Comparison of ENCODE assay signal across 16 cellular contexts in the genomic region with DNA sequence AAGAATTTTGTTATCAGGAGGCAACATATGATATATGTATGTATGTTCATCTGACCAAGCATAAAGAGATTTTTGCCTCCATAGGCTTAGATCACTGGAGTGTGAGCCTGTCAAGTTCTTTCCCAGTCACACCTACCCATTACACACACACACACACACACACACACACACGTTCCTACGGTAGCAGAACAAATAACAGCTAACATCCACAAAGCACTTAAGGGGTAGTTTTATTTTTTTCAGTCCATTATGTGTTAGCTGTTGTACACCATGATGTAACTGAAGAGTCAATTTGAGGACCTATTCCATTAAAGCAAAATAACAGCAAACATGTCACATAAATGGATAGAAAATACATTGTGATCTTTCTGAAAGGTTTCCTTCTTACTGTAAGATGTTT. TPM values are rescaled to one million over a fixed set of nuclear protein-coding genes. Genes with fewer than 3 reads are reported as not detected.
DNase-seq lines count a peak whose midpoint lies in the region; ATAC-seq, FAIRE-seq and TF ChIP-seq lines count a peak whose summit lies in the region.
"Had no signal": no experiment of that assay in that cellular context is flagged by ENCODE, and none has a peak within 500 bp of the region (broad histone marks: within the 10 kb centered on the region; RNA-seq: fewer than 3 reads in every experiment).

No MANE protein-coding gene starts in this region.

- BruUV-seq in GM12878 (replicated peaks; lab: Mats Ljungman, UMichigan): no TSS peak

- ATAC-seq in activated CD4-positive, alpha-beta T cell treated with anti-CD3 and anti-CD28 coated beads for 36 hours: no peak
- no peak for ATAC-seq in GM12878
- ATAC-seq: body of pancreas, left ventricle myocardium superior had no signal

- H3K4me1 ChIP-seq in GM12878 (ENCODE audit: control insufficient read depth, insufficient read depth, low read length): no peaks in the 10 kb centered on the region
- H3K4me1 ChIP-seq: body of pancreas, SJSA1 had no signal

- CTCF ChIA-PET in activated CD4-positive, alpha-beta T cell treated with anti-CD3 and anti-CD28 coated beads for 36 hours (lab: Charles Lee): no interaction called here
- CTCF ChIA-PET in GM12878 (lab: Yijun Ruan, JAX): interaction anchor here (2.8 kb wide), 1 partner anchor 182 kb away, joined by 16 read pairs; no protein-coding TSS in a partner anchor

- in situ Hi-C loops in GM12878 (cut with MboI): no loop called here

- peaks cover 2 to 16% of the 10 kb centered on the region in 2 experiments; a peak in 2 of 4 replicates for H3K36me3 ChIP-seq in GM12878 (ENCODE audit: control insufficient read depth in 2 of 2, insufficient read depth in 2 of 2, low read length in 1 of 2)

- no peaks in the 10 kb centered on the region for H3K27me3 Mint-ChIP-seq in activated CD4-positive, alpha-beta T cell treated with anti-CD3 and anti-CD28 coated beads for 36 hours
- no peaks in the 10 kb centered on the region for H3K27me3 Mint-ChIP-seq in activated CD4-positive, alpha-beta T cell treated with anti-CD3 and anti-CD28 coated beads, Interleukin-2, amount 10 ng/mL, durations not matched to agents 24 days and 14 days

- H3K4me2 ChIP-seq in GM12878 (ENCODE audit: control insufficient read depth, insufficient read depth): no peak overlapping the region

- H3K4me3 ChIP-seq in GM12878: no peak overlapping the region
- H3K4me3 ChIP-seq: body of pancreas, dorsolateral prefrontal cortex, SJSA1 had no signal

- no peaks in the 10 kb centered on the region for H3K9me3 ChIP-seq in GM12878 (replicated peaks; ENCODE audit: control insufficient read depth, insufficient read depth, low read length)
- H3K9me3 ChIP-seq: body of pancreas, SJSA1 had no signal

- TF ChIP-seq RAD21 in GM12878 (IDR thresholded peaks at IDR 0.05; ENCODE audit: insufficient read depth, low read depth, low read length): no peak

- no peaks in the 10 kb centered on the region for H3K9me3 Mint-ChIP-seq in activated CD4-positive, alpha-beta T cell treated with anti-CD3 and anti-CD28 coated beads for 36 hours (ENCODE audit: low read depth)
- H3K9me3 Mint-ChIP-seq in activated CD4-positive, alpha-beta T cell treated with anti-CD3 and anti-CD28 coated beads, Interleukin-2, amount 10 ng/mL, durations not matched to agents 24 days and 14 days: no peaks in the 10 kb centered on the region
- H3K9me3 Mint-ChIP-seq: nephron progenitor cell had no signal

- H3K27ac Mint-ChIP-seq in activated CD4-positive, alpha-beta T cell treated with anti-CD3 and anti-CD28 coated beads for 36 hours: peak overlapping the region; percentile 52
- no peak overlapping the region for H3K27ac Mint-ChIP-seq in activated CD4-positive, alpha-beta T cell treated with anti-CD3 and anti-CD28 coated beads, Interleukin-2, amount 10 ng/mL, durations not matched to agents 24 days and 14 days
- H3K27ac Mint-ChIP-seq: nephron progenitor cell had no signal

- peaks cover 29% of the 10 kb centered on the region for H3K4me1 Mint-ChIP-seq in activated CD4-positive, alpha-beta T cell treated with anti-CD3 and anti-CD28 coated beads for 36 hours
- peaks cover 23% of the 10 kb centered on the region for H3K4me1 Mint-ChIP-seq in activated CD4-positive, alpha-beta T cell treated with anti-CD3 and anti-CD28 coated beads, Interleukin-2, amount 10 ng/mL, durations not matched to agents 24 days and 14 days

- no peak overlapping the region for H3K4me3 Mint-ChIP-seq in activated CD4-positive, alpha-beta T cell treated with anti-CD3 and anti-CD28 coated beads for 36 hours
- H3K4me3 Mint-ChIP-seq in activated CD4-positive, alpha-beta T cell treated with anti-CD3 and anti-CD28 coated beads, Interleukin-2, amount 10 ng/mL, durations not matched to agents 24 days and 14 days: no peak overlapping the region
- H3K4me3 Mint-ChIP-seq: nephron progenitor cell had no signal

- H3K27ac ChIP-seq in GM12878 (ENCODE audit: control insufficient read depth, insufficient read depth): no peak overlapping the region
- H3K27ac ChIP-seq: body of pancreas, SJSA1 had no signal

- WGBS in GM12878 (ENCODE audit: insufficient coverage, insufficient replicate concordance, low lambda C conversion rate, missing lambda C conversion rate): 93% methylated on average over 2 of the region's 2 CpGs

- intact Hi-C loops in activated CD4-positive, alpha-beta T cell treated with anti-CD3 and anti-CD28 coated beads for 36 hours (cut with DNase I, micrococcal nuclease): no loop called here
- intact Hi-C loops in activated CD4-positive, alpha-beta T cell treated with anti-CD3 and anti-CD28 coated beads, Interleukin-2, amount 10 ng/mL, durations not matched to agents 24 days and 14 days (cut with micrococcal nuclease): loop anchor here (10.0 kb wide), 1 partner anchor 134 kb away; the partner anchor contains the start of gene VPS54
- intact Hi-C loops in GM12878 (cut with micrococcal nuclease; ENCODE audit: unreplicated experiment): no loop called here

- RAD21 ChIA-PET in GM12878 (lab: Charles Lee; ENCODE audit: unreplicated experiment): no interaction called here

- no peak for TF ChIP-seq POLR2A in GM12878 (IDR thresholded peaks at IDR 0.05; ENCODE audit: low read depth, low read length)

- SMC1A ChIA-PET in GM12878 (lab: Charles Lee; ENCODE audit: uncharacterized antibody, unreplicated experiment): interaction anchor here (1.1 to 1.2 kb wide), 2 partner anchors 16 to 20 kb away, joined by 3 read pairs; no protein-coding TSS in a partner anchor

- no peaks in the 10 kb centered on the region for H3K79me2 ChIP-seq in GM12878 (ENCODE audit: control insufficient read depth, insufficient read depth, low read length)

- no peak for DNase-seq in activated CD4-positive, alpha-beta T cell treated with anti-CD3 and anti-CD28 coated beads for 36 hours
- DNase-seq in activated CD4-positive, alpha-beta T cell treated with anti-CD3 and anti-CD28 coated beads, Interleukin-2, amount 10 ng/mL, durations not matched to agents 24 days and 14 days: no peak
- DNase-seq in NCI-H1436 (lab: John Stamatoyannopoulos, UW): peak; percentile 52
- DNase-seq in GM12878 (ENCODE audit: low read depth, low spot score): no peak
- peak; percentile 24 for DNase-seq in retina
- no peak for DNase-seq in HTR-8/SVneo (ENCODE audit: insufficient read length, low spot score)
- DNase-seq in HK-2 (ENCODE audit: unreplicated experiment): no peak
- no peak for DNase-seq in activated effector memory CD4-positive, alpha-beta T cell treated with anti-CD3 and anti-CD28 coated beads, Interleukin-2, amount 50 U/mL, for 16 hours
- DNase-seq: ACHN, activated gamma-delta T cell, body of pancreas, dorsolateral prefrontal cortex, left ventricle myocardium superior, NCI-H2171, nephron progenitor cell had no signal

- no peak for TF ChIP-seq CTCF in GM12878 (IDR thresholded peaks at IDR 0.05 in 2 of 3, conservative IDR thresholded peaks at IDR 0.05 in 1 of 3; ENCODE audit: control insufficient read depth in 2 of 3, extremely low read depth in 1 of 3, insufficient read depth in 1 of 3, low read depth in 3 of 3, low read length in 3 of 3)

- no peak overlapping the region for H3K9ac ChIP-seq in GM12878 (ENCODE audit: control insufficient read depth, insufficient read depth, low read length)

- H2AFZ ChIP-seq in GM12878 (ENCODE audit: control insufficient read depth, low read depth, low read length): no peak overlapping the region

- H3K27me3 ChIP-seq in GM12878 (replicated peaks in 1 of 2; ENCODE audit: control insufficient read depth in 2 of 2, insufficient read depth in 2 of 2, low read length in 1 of 2): no peaks in the 10 kb centered on the region
- H3K27me3 ChIP-seq: body of pancreas, dorsolateral prefrontal cortex, SJSA1 had no signal

- POLR2A ChIA-PET in activated CD4-positive, alpha-beta T cell treated with anti-CD3 and anti-CD28 coated beads for 36 hours (lab: Charles Lee): no interaction called here
- POLR2A ChIA-PET in GM12878 (lab: Charles Lee): interaction anchor here (0.7 kb wide), 1 partner anchor 93 kb away, joined by 3 read pairs; no protein-coding TSS in a partner anchor

- FAIRE-seq in GM12878 (lab: Jason Lieb, UNC) (peak; percentile 27), HTR-8/SVneo (lab: Jason Lieb, UNC) (no peak)

- no peaks in the 10 kb centered on the region for H4K20me1 ChIP-seq in GM12878 (ENCODE audit: control insufficient read depth, insufficient read depth)

- peaks cover 29% of the 10 kb centered on the region for H3K36me3 Mint-ChIP-seq in activated CD4-positive, alpha-beta T cell treated with anti-CD3 and anti-CD28 coated beads for 36 hours (ENCODE audit: low read depth)
- peaks cover 48% of the 10 kb centered on the region for H3K36me3 Mint-ChIP-seq in activated CD4-positive, alpha-beta T cell treated with anti-CD3 and anti-CD28 coated beads, Interleukin-2, amount 10 ng/mL, durations not matched to agents 24 days and 14 days (ENCODE audit: low read depth)

- no peak for TF ChIP-seq EP300 in GM12878 (IDR thresholded peaks at IDR 0.05; ENCODE audit: borderline replicate concordance in 1 of 2, control insufficient read depth in 1 of 2, low read depth in 2 of 2, low read length in 2 of 2)

TF ChIP-seq in GM12878, 131 proteins besides CTCF, POLR2A, EP300 and RAD21 (continues in another document):
- TF ChIP-seq SRF (IDR thresholded peaks at IDR 0.05; ENCODE audit: low read depth in 2 of 2, low read length in 2 of 2): no peak
- no peak for TF ChIP-seq TCF3 (IDR thresholded peaks at IDR 0.05; ENCODE audit: borderline replicate concordance, insufficient read depth, low read depth, low read length)

RNA-seq across cellular contexts. Expression of gene UGP2, which starts 39.5 kb away (rescaled TPM):
- total RNA-seq in activated CD4-positive, alpha-beta T cell treated with anti-CD3 and anti-CD28 coated beads for 36 hours: 100 to 1,000 TPM in 1 of 2 experiments, 10 to 100 TPM in 1; 98.4 to 144 TPM
- 66.3 and 66.5 TPM in 2 replicates for total RNA-seq in activated CD4-positive, alpha-beta T cell treated with anti-CD3 and anti-CD28 coated beads, Interleukin-2, amount 10 ng/mL, durations not matched to agents 24 days and 14 days
- total RNA-seq in GM12878 (2013; cell fraction: nucleolus; rRNA removed): 46.0 and 61.1 TPM in 2 replicates
- 40.8 and 50.7 TPM in 2 replicates for total RNA-seq in GM12878 (2014; rRNA removed)
- total RNA-seq in GM12878 (2014; rRNA removed; fragmentation: Illumina TruSeq; extraction: Trizol): 69.8 and 70.1 TPM in 2 replicates
- 57.4 and 64.8 TPM in 2 replicates for total RNA-seq in GM12878 (2021)
- 49.9 TPM for polyA plus RNA-seq in GM12878 (2011; ENCODE audit: low read depth)
- 71.2 and 122 TPM in 2 replicates for polyA plus RNA-seq in GM12878 (2011; rRNA removed)
- polyA plus RNA-seq in GM12878 (2011; cell fraction: cytosol; rRNA removed): 22.0 and 25.7 TPM in 2 replicates
- polyA plus RNA-seq in GM12878 (2011; cell fraction: nucleus; rRNA removed): 21.2 and 22.8 TPM in 2 replicates
- 61.7 and 69.6 TPM in 2 replicates for polyA plus RNA-seq in GM12878 (2012)
- polyA plus RNA-seq in GM12878 (2014; fragmentation: Illumina TruSeq; extraction: Trizol): 87.1 and 108 TPM in 2 replicates
- polyA plus RNA-seq in GM12878 (2014; fragmentation: Nextera tagmentation; extraction: Ambion mirVana): 10 to 100 TPM; 81.0 to 89.0 TPM
- 37.2 and 49.1 TPM in 2 replicates for polyA plus RNA-seq in GM12878 (2014; rRNA removed)
- polyA plus RNA-seq in GM12878 (2016; fragmentation: Nextera tagmentation; extraction: Ambion mirVana): 10 to 100 TPM; 91.7 to 98.3 TPM
- polyA minus RNA-seq in GM12878 (2011; rRNA and poly(A)+ RNA removed): 20.1 and 29.6 TPM in 2 replicates
- 17.9 and 19.5 TPM in 2 replicates for polyA minus RNA-seq in GM12878 (2011; cell fraction: cytosol; rRNA and poly(A)+ RNA removed)
- polyA minus RNA-seq in GM12878 (2011; cell fraction: nucleus; rRNA and poly(A)+ RNA removed): 15.4 and 23.7 TPM in 2 replicates

Comparison
In these comparisons a context has a peak if more than half of its experiments do, and no peak if none do; other contexts are left out.
1. DNase-seq: peak in NCI-H1436 (single experiment) and retina (single experiment); none in activated CD4-positive, alpha-beta T cell treated with anti-CD3 and anti-CD28 coated beads for 36 hours (single experiment), activated CD4-positive, alpha-beta T cell treated with anti-CD3 and anti-CD28 coated beads, Interleukin-2, amount 10 ng/mL, durations not matched to agents 24 days and 14 days (single experiment), GM12878 (single experiment), HTR-8/SVneo (single experiment), HK-2 (single experiment) and activated effector memory CD4-positive, alpha-beta T cell treated with anti-CD3 and anti-CD28 coated beads, Interleukin-2, amount 50 U/mL, for 16 hours (single experiment).